1 cellular context compared by ENCODE assay signal in the genomic region with DNA sequence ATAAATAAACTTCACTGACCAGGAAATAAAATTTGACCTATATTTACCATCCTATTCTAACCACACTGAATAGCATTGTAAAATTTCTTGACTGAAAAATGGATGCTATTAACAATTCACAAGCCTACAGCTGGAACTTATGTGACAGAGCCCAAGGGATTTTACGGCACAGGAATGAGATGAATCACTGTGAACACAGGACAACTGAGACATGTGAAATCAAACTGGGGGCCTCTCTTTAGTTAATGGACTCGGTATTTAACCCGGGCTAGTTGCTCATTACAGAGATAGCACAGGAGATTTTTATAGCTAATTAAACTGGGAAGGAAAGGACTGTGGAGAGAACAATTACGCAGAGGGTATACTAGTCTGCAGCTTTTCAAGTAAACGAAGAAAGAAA.
TF ChIP-seq lines count a peak whose summit lies in the region.

No MANE protein-coding gene starts in this region.

TF ChIP-seq in HepG2, 621 proteins besides CTCF, POLR2A, EP300 and RAD21 (continued from another document):
- TF ChIP-seq, protein P1, sequence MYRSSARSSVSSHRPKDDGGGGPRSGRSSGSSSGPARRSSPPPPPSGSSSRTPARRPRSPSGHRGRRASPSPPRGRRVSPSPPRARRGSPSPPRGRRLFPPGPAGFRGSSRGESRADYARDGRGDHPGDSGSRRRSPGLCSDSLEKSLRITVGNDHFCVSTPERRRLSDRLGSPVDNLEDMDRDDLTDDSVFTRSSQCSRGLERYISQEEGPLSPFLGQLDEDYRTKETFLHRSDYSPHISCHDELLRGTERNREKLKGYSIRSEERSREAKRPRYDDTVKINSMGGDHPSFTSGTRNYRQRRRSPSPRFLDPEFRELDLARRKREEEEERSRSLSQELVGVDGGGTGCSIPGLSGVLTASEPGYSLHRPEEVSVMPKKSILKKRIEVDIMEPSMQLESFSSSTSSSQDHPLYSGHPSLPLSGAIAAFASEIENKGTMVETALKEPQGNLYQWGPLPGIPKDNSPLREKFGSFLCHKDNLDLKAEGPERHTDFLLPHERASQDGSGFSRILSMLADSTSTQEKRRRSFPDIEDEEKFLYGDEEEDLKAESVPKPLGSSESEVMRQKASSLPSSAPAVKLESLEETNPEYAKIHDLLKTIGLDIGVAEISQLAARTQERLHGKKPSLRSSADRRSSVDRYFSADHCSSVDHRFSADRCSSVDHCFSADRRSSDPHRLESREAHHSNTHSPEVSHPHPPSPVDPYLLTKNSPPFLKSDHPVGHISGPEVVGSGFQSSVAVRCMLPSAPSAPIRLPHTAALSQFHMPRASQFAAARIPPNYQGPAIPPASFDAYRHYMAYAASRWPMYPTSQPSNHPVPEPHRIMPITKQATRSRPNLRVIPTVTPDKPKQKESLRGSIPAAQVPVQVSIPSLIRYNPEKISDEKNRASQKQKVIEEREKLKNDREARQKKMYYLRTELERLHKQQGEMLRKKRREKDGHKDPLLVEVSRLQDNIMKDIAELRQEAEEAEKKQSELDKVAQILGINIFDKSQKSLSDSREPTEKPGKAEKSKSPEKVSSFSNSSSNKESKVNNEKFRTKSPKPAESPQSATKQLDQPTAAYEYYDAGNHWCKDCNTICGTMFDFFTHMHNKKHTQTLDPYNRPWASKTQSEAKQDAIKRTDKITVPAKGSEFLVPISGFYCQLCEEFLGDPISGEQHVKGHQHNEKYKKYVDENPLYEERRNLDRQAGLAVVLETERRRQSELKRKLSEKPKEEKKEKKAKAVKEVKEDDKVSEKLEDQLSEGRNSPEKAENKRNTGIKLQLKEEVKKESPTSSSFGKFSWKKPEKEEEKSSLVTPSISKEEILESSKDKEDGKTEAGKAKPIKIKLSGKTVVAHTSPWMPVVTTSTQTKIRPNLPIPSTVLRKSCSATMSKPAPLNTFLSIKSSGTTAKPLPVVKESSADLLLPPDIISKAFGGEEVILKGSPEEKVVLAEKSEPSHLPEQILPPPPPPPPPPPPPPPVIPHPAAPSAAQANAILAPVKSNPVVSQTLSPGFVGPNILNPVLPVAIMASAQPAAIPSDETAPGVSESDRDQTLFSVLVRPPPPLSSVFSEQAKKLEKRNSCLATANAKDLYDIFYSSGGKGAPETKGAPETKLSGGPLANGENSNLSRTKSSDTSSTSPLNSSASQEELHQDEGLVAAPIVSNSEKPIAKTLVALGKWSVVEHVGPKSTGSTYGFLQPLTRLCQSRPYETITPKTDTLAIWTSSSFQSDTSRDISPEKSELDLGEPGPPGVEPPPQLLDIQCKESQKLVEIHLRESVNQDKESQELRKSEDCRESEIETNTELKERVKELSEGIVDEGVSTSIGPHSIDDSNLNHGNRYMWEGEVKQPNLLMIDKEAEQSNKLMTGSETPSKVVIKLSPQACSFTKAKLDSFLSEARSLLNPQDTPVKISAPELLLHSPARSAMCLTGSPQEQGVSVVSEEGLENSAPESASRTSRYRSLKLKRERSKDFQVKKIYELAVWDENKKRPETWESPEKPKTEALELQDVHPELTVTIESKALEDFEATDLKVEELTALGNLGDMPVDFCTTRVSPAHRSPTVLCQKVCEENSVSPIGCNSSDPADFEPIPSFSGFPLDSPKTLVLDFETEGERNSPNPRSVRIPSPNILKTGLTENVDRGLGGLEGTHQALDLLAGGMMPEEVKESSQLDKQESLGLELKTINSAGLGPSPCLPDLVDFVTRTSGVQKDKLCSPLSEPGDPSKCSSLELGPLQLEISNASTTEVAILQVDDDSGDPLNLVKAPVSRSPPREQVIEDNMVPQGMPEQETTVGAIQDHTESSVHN (CRISPR knock-in tag; IDR thresholded peaks at IDR 0.05), result no peak
- TF ChIP-seq ZNF674 (CRISPR knock-in tag; IDR thresholded peaks at IDR 0.05; ENCODE audit: low read depth) (no peak), ZNF746 (CRISPR knock-in tag; IDR thresholded peaks at IDR 0.05) (no peak), ZBTB3 (CRISPR knock-in tag; IDR thresholded peaks at IDR 0.05; ENCODE audit: borderline replicate concordance, low read depth) (no peak), ZMYM4 (CRISPR knock-in tag; IDR thresholded peaks at IDR 0.05) (no peak), MIXL1 (CRISPR knock-in tag; IDR thresholded peaks at IDR 0.05) (0 out of 2 replicates have a peak, but pooled peaks have one; percentile 35), ZNF850 (CRISPR knock-in tag; conservative IDR thresholded peaks at IDR 0.05) (no peak), ZSCAN20 (CRISPR knock-in tag; IDR thresholded peaks at IDR 0.05; ENCODE audit: borderline replicate concordance) (no peak), ZNF761 (CRISPR knock-in tag; conservative IDR thresholded peaks at IDR 0.05) (no peak), XBP1 (CRISPR knock-in tag; IDR thresholded peaks at IDR 0.05) (no peak)
- TF ChIP-seq, protein P2, sequence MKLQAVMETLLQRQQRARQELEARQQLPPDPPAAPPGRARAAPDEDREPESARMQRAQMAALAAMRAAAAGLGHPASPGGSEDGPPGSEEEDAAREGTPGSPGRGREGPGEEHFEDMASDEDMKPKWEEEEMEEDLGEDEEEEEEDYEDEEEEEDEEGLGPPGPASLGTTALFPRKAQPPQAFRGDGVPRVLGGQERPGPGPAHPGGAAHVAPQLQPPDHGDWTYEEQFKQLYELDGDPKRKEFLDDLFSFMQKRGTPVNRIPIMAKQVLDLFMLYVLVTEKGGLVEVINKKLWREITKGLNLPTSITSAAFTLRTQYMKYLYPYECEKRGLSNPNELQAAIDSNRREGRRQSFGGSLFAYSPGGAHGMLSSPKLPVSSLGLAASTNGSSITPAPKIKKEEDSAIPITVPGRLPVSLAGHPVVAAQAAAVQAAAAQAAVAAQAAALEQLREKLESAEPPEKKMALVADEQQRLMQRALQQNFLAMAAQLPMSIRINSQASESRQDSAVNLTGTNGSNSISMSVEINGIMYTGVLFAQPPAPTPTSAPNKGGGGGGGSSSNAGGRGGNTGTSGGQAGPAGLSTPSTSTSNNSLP (IDR thresholded peaks at IDR 0.05; ENCODE audit: low read depth, low read length), result no peak; the same call in 1 of the 2 replicates
- TF ChIP-seq, protein P3, sequence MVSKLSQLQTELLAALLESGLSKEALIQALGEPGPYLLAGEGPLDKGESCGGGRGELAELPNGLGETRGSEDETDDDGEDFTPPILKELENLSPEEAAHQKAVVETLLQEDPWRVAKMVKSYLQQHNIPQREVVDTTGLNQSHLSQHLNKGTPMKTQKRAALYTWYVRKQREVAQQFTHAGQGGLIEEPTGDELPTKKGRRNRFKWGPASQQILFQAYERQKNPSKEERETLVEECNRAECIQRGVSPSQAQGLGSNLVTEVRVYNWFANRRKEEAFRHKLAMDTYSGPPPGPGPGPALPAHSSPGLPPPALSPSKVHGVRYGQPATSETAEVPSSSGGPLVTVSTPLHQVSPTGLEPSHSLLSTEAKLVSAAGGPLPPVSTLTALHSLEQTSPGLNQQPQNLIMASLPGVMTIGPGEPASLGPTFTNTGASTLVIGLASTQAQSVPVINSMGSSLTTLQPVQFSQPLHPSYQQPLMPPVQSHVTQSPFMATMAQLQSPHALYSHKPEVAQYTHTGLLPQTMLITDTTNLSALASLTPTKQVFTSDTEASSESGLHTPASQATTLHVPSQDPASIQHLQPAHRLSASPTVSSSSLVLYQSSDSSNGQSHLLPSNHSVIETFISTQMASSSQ (IDR thresholded peaks at IDR 0.05; ENCODE audit: low read depth), result peak; percentile 43; the same call in 1 of the 2 replicates
- TF ChIP-seq, protein P3 (CRISPR knock-in tag; IDR thresholded peaks at IDR 0.05; ENCODE audit: borderline replicate concordance), result no peak
- TF ChIP-seq, protein P4, sequence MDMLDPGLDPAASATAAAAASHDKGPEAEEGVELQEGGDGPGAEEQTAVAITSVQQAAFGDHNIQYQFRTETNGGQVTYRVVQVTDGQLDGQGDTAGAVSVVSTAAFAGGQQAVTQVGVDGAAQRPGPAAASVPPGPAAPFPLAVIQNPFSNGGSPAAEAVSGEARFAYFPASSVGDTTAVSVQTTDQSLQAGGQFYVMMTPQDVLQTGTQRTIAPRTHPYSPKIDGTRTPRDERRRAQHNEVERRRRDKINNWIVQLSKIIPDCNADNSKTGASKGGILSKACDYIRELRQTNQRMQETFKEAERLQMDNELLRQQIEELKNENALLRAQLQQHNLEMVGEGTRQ (IDR thresholded peaks at IDR 0.05; ENCODE audit: low read depth, low read length), result no peak
- TF ChIP-seq, protein P4 (CRISPR knock-in tag; IDR thresholded peaks at IDR 0.05; ENCODE audit: borderline replicate concordance), result no peak
